Comparison of ENCODE assay signal across 18 cellular contexts in the genomic region with DNA sequence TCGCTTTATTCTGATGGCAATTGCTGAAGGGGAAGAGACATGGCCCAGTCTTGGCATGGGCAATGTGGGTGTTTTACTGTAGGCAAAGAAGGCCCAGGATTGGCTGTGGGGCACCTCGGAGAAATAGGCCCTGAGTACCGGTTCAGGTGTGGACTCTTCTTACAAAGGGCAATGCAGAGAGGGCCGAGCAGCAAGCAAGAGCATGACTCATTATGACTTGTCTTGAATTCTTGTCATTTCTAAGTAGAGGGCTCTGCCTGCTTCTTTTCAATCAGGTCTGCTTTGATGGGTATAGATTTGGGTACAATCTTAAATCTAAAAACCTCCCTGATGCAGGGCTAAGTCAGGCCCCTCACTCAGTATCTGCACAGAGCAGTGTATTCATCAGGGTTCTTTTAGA. TPM values are rescaled to one million over a fixed set of nuclear protein-coding genes. Genes with fewer than 3 reads are reported as not detected.
DNase-seq lines count a peak whose midpoint lies in the region; ATAC-seq, FAIRE-seq and TF ChIP-seq lines count a peak whose summit lies in the region.
"Had no signal": no experiment of that assay in that cellular context is flagged by ENCODE, and none has a peak within 500 bp of the region (broad histone marks: within the 10 kb centered on the region; RNA-seq: fewer than 3 reads in every experiment).

No MANE protein-coding gene starts in this region.

- TF ChIP-seq POLR2A in A549 (IDR thresholded peaks at IDR 0.05; ENCODE audit: low read length): no peak

- peaks cover 24% of the 10 kb centered on the region for H3K4me1 Mint-ChIP-seq in HFFc6 (ENCODE audit: low read depth)
- H3K4me1 Mint-ChIP-seq: immature natural killer cell had no signal

- no peak for TF ChIP-seq EP300 in A549 (IDR thresholded peaks at IDR 0.05)

- peaks cover 12% of the 10 kb centered on the region; the same call in 2 of the 3 replicates for H3K4me1 ChIP-seq in A549

- no peak overlapping the region for H3K27ac ChIP-seq in A549
- H3K27ac ChIP-seq: thoracic aorta had no signal

- DNase-seq in A549 (ENCODE audit: low read depth in 1 of 2, low spot score in 1 of 2): peak in 1 of 2 experiments; percentile 23
- DNase-seq in HFFc6: peak; percentile 3
- peak; percentile 37 for DNase-seq in SW480 (ENCODE audit: low spot score)
- DNase-seq in fibroblast of the aortic adventitia (ENCODE audit: low read depth): peak; percentile 26
- no peak for DNase-seq in superior temporal gyrus (ENCODE audit: extremely low spot score)
- DNase-seq: activated T-cell treated with anti-CD3 and anti-CD28 coated beads, Interleukin-2, amount 50 U/mL, for 1 hour; anterior cingulate cortex; immature natural killer cell; NCI-H446 treated with DMSO at 0.1 percent for 48 hours; posterior cingulate gyrus; stimulated activated CD4-positive, alpha-beta T cell treated with anti-CD3 and anti-CD28 coated beads, Interleukin-15, amount 100 ng/mL, for 24 hours; T-helper 1 cell had no signal

- no peaks in the 10 kb centered on the region for H3K9me3 Mint-ChIP-seq in HFFc6
- H3K9me3 Mint-ChIP-seq: immature natural killer cell had no signal

- no peaks in the 10 kb centered on the region; the same call in 1 of the 2 replicates for H3K36me3 Mint-ChIP-seq in HFFc6 (ENCODE audit: low read depth)
- H3K36me3 Mint-ChIP-seq: immature natural killer cell had no signal

- peaks cover 22% of the 10 kb centered on the region for H3K27me3 Mint-ChIP-seq in HFFc6 (ENCODE audit: insufficient read depth)

- no peak overlapping the region for H3K4me3 Mint-ChIP-seq in HFFc6
- H3K4me3 Mint-ChIP-seq: immature natural killer cell had no signal

- WGBS in A549 (ENCODE audit: missing lambda C conversion rate): 31% methylated on average over 3 of the region's 4 CpGs

- POLR2A ChIA-PET in A549 (lab: Yijun Ruan, JAX): no interaction called here

- H3K9me3 ChIP-seq in A549: no peaks in the 10 kb centered on the region
- H3K9me3 ChIP-seq: thoracic aorta had no signal

- ATAC-seq in A549: peak; percentile 71 to 72; a peak in 3 of 6 replicates
- ATAC-seq in GM19328 (IDR thresholded peaks at IDR 0.05; ENCODE audit: unreplicated experiment): no peak
- no peak for ATAC-seq in HG03457 (IDR thresholded peaks at IDR 0.05; ENCODE audit: unreplicated experiment)
- ATAC-seq in HG02970 (IDR thresholded peaks at IDR 0.05; ENCODE audit: low FRiP score, unreplicated experiment): no peak
- ATAC-seq: activated CD4-positive, CD25-positive, alpha-beta regulatory T cell treated with anti-CD3 and anti-CD28 coated beads, Interleukin-2, amount 50 U/mL, for 24 hours had no signal

- no peak overlapping the region for H3K4me3 ChIP-seq in A549
- H3K4me3 ChIP-seq in fibroblast of the aortic adventitia (ENCODE audit: low read depth, low read length): no peak overlapping the region
- H3K4me3 ChIP-seq: thoracic aorta had no signal

- CTCF ChIA-PET in A549 (lab: Yijun Ruan, JAX): interaction anchor here (1.5 kb wide), 1 partner anchor 10 kb away, joined by 3 read pairs; no protein-coding TSS in a partner anchor

- no peak for FAIRE-seq in A549 (lab: Jason Lieb, UNC)
- FAIRE-seq: frontal cortex had no signal

- TF ChIP-seq CTCF in A549 (IDR thresholded peaks at IDR 0.05) (no peak), HFFc6 (IDR thresholded peaks at IDR 0.05) (no peak), fibroblast of the aortic adventitia (IDR thresholded peaks at IDR 0.05; ENCODE audit: insufficient read depth, low read length) (no peak)

- peak overlapping the region; percentile 33; the same call in 1 of the 3 replicates for H3K4me2 ChIP-seq in A549

- H3K27ac Mint-ChIP-seq in HFFc6: no peak overlapping the region
- H3K27ac Mint-ChIP-seq: immature natural killer cell had no signal

- TF ChIP-seq RAD21 in A549 (conservative IDR thresholded peaks at IDR 0.05 in 1 of 2, IDR thresholded peaks at IDR 0.05 in 1 of 2): no peak

TF ChIP-seq in A549, 52 proteins besides CTCF, POLR2A, EP300 and RAD21:
- no peak for TF ChIP-seq CBX8 (IDR thresholded peaks at IDR 0.05)
- TF ChIP-seq SMC3 (IDR thresholded peaks at IDR 0.05): no peak
- TF ChIP-seq, protein P1, sequence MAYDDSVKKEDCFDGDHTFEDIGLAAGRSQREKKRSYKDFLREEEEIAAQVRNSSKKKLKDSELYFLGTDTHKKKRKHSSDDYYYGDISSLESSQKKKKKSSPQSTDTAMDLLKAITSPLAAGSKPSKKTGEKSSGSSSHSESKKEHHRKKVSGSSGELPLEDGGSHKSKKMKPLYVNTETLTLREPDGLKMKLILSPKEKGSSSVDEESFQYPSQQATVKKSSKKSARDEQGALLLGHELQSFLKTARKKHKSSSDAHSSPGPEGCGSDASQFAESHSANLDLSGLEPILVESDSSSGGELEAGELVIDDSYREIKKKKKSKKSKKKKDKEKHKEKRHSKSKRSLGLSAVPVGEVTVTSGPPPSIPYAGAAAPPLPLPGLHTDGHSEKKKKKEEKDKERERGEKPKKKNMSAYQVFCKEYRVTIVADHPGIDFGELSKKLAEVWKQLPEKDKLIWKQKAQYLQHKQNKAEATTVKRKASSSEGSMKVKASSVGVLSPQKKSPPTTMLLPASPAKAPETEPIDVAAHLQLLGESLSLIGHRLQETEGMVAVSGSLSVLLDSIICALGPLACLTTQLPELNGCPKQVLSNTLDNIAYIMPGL (CRISPR knock-in tag; IDR thresholded peaks at IDR 0.05; ENCODE audit: borderline replicate concordance): no peak
- TF ChIP-seq FOSB (CRISPR knock-in tag; IDR thresholded peaks at IDR 0.05): no peak
- TF ChIP-seq FOSL2 (IDR thresholded peaks at IDR 0.05): 0 out of 2 replicates have a peak, but pooled peaks have one; percentile 28
- peak; percentile 46; the same call in 1 of the 2 replicates for TF ChIP-seq FOSL2 (CRISPR knock-in tag; IDR thresholded peaks at IDR 0.05)

RNA-seq across cellular contexts. Expression of a gene that starts 14.8 kb away (rescaled TPM):
- polyA plus RNA-seq in A549 (2011; rRNA removed): 37.5 and 42.2 TPM in 2 replicates
- polyA plus RNA-seq in A549 (2012; cell fraction: cytosol; rRNA removed): 13.8 and 13.9 TPM in 2 replicates
- 26.0 and 45.2 TPM in 2 replicates for polyA plus RNA-seq in A549 (2012; cell fraction: nucleus; rRNA removed)
- polyA plus RNA-seq in A549 (2017; fragmentation: RNase III; extraction: RNeasy Plus Mini Kit Qiagen cat#74134 plus additional on column Dnase treatment): 35.0 to 50.2 TPM (median 42.6 TPM) in 3 replicates
- 12.2 and 13.2 TPM in 2 replicates for polyA minus RNA-seq in A549 (2011; rRNA and poly(A)+ RNA removed)
- 10 to 100 TPM; 11.5 to 38.1 (median 29.6) TPM for total RNA-seq in HFFc6 (2021; fragmentation: NEBNext Ultra II Directional; extraction: Animal tissue kit (Norgen Biotek cat#: 25700))
- 1.3 and 35.2 TPM in 2 replicates for total RNA-seq in fibroblast of the aortic adventitia (ENCODE audit: low replicate concordance)

RNA-seq across cellular contexts. Expression of a gene that starts 37.4 kb away (rescaled TPM):
- polyA plus RNA-seq in A549 (2011; rRNA removed): 1.4 and 2.1 TPM in 2 replicates
- 0.49 and 0.76 TPM in 2 replicates for polyA plus RNA-seq in A549 (2012; cell fraction: cytosol; rRNA removed)
- 2.0 and 2.5 TPM in 2 replicates for polyA plus RNA-seq in A549 (2012; cell fraction: nucleus; rRNA removed)
- 0.39 to 1.6 TPM (median 1.3 TPM) in 3 replicates for polyA plus RNA-seq in A549 (2017; fragmentation: RNase III; extraction: RNeasy Plus Mini Kit Qiagen cat#74134 plus additional on column Dnase treatment)
- polyA minus RNA-seq in A549 (2011; rRNA and poly(A)+ RNA removed): 2.9 and 3.1 TPM in 2 replicates
- 1 to 10 TPM in 2 of 6 experiments, under 1 TPM in 4; 0.57 to 1.2 (median 0.81) TPM for total RNA-seq in HFFc6 (2021; fragmentation: NEBNext Ultra II Directional; extraction: Animal tissue kit (Norgen Biotek cat#: 25700))
- total RNA-seq in fibroblast of the aortic adventitia (ENCODE audit: low replicate concordance): 2.3 and 10.6 TPM in 2 replicates

Comparison
In these comparisons a context has a peak if more than half of its experiments do, and no peak if none do; other contexts are left out.
1. ATAC-seq: peak in A549 (2 of 2); none in GM19328 (single experiment), HG03457 (single experiment) and HG02970 (single experiment).